Comparison of ENCODE assay signal across 1 cellular context in the genomic region with DNA sequence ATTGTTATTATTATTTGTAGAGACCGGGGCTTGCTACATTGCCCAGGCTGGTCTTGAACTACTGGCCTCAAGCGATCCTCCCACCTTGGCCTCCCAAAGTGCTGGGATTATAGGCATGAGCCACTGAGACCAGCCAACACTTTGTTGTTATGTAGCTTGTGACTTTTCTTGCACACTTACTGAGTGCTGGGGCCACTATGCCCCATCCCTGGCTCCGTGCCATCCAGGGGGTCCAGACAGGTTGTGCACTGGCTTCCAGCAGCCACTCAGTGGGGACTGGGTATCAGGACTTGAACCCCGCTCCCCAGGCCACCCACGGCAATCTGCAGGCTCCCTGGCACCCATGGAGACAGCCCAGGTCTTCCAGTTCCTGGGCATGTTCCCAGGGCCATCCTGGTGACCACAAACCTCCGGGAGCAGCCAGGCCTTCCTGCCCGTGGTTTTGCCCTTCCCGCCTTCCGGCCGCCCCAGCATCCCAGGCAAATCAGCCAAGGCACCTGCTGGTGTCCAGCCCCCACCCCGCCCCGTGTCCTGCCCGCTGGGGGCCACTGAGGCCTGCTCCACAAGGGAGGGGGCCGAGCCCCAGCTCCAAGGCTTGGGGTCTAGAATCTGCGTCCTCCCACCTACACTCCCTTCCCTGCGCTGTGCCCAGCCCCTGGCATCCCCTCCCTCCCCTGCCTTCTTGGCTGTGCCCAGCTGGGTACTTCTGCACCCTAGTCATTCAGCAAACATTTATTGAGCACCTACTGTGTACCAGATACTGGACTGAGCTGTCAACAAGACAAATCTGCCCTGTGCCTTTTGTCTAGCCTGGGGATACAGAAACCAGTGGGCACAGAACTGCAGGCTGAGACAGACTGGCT.
TF ChIP-seq lines count a peak whose summit lies in the region.

No MANE protein-coding gene starts in this region.

TF ChIP-seq in HepG2, 621 proteins besides CTCF, POLR2A, EP300 and RAD21 (continued from another document and continues in another):
- TF ChIP-seq, protein P1, sequence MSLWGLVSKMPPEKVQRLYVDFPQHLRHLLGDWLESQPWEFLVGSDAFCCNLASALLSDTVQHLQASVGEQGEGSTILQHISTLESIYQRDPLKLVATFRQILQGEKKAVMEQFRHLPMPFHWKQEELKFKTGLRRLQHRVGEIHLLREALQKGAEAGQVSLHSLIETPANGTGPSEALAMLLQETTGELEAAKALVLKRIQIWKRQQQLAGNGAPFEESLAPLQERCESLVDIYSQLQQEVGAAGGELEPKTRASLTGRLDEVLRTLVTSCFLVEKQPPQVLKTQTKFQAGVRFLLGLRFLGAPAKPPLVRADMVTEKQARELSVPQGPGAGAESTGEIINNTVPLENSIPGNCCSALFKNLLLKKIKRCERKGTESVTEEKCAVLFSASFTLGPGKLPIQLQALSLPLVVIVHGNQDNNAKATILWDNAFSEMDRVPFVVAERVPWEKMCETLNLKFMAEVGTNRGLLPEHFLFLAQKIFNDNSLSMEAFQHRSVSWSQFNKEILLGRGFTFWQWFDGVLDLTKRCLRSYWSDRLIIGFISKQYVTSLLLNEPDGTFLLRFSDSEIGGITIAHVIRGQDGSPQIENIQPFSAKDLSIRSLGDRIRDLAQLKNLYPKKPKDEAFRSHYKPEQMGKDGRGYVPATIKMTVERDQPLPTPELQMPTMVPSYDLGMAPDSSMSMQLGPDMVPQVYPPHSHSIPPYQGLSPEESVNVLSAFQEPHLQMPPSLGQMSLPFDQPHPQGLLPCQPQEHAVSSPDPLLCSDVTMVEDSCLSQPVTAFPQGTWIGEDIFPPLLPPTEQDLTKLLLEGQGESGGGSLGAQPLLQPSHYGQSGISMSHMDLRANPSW (CRISPR knock-in tag; IDR thresholded peaks at IDR 0.05; ENCODE audit: borderline replicate concordance), result no peak
- peak; percentile 31; the same call in 1 of the 2 replicates for TF ChIP-seq ZFY (CRISPR knock-in tag; IDR thresholded peaks at IDR 0.05)
- TF ChIP-seq TARDBP (CRISPR knock-in tag; IDR thresholded peaks at IDR 0.05), result peak; percentile 60
- no peak for TF ChIP-seq THAP7 (CRISPR knock-in tag; IDR thresholded peaks at IDR 0.05)
- TF ChIP-seq ZNF891 (CRISPR knock-in tag; IDR thresholded peaks at IDR 0.05), result no peak
- TF ChIP-seq ZNF782 (CRISPR knock-in tag; IDR thresholded peaks at IDR 0.05; ENCODE audit: borderline replicate concordance), result no peak
- no peak for TF ChIP-seq MLX (CRISPR knock-in tag; IDR thresholded peaks at IDR 0.05)
- TF ChIP-seq, protein P2, sequence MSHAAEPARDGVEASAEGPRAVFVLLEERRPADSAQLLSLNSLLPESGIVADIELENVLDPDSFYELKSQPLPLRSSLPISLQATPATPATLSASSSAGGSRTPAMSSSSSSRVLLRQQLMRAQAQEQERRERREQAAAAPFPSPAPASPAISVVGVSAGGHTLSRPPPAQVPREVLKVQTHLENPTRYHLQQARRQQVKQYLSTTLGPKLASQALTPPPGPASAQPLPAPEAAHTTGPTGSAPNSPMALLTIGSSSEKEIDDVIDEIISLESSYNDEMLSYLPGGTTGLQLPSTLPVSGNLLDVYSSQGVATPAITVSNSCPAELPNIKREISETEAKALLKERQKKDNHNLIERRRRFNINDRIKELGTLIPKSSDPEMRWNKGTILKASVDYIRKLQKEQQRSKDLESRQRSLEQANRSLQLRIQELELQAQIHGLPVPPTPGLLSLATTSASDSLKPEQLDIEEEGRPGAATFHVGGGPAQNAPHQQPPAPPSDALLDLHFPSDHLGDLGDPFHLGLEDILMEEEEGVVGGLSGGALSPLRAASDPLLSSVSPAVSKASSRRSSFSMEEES (CRISPR knock-in tag; IDR thresholded peaks at IDR 0.05), result no peak; the same call in 1 of the 2 replicates
- no peak for TF ChIP-seq ZUFSP (CRISPR knock-in tag; IDR thresholded peaks at IDR 0.05; ENCODE audit: borderline replicate concordance)
- TF ChIP-seq KAT2B (IDR thresholded peaks at IDR 0.05; ENCODE audit: borderline replicate concordance, low read depth, low read length), result no peak
- no peak for TF ChIP-seq RFX3 (CRISPR knock-in tag; IDR thresholded peaks at IDR 0.05)
- peak; percentile 58; the same call in 1 of the 2 replicates for TF ChIP-seq PITX1 (CRISPR knock-in tag; IDR thresholded peaks at IDR 0.05)
- TF ChIP-seq ZNF687 (CRISPR knock-in tag; IDR thresholded peaks at IDR 0.05), result peak; percentile 85
- TF ChIP-seq ZNF451 (CRISPR knock-in tag; IDR thresholded peaks at IDR 0.05), result 0 out of 2 replicates have a peak, but pooled peaks have one; percentile 72
- TF ChIP-seq PLRG1 (conservative IDR thresholded peaks at IDR 0.05), result no peak
- TF ChIP-seq ZNF44 (CRISPR knock-in tag; IDR thresholded peaks at IDR 0.05), result no peak
- TF ChIP-seq THAP11 (CRISPR knock-in tag; IDR thresholded peaks at IDR 0.05), result no peak
- TF ChIP-seq, protein P3, sequence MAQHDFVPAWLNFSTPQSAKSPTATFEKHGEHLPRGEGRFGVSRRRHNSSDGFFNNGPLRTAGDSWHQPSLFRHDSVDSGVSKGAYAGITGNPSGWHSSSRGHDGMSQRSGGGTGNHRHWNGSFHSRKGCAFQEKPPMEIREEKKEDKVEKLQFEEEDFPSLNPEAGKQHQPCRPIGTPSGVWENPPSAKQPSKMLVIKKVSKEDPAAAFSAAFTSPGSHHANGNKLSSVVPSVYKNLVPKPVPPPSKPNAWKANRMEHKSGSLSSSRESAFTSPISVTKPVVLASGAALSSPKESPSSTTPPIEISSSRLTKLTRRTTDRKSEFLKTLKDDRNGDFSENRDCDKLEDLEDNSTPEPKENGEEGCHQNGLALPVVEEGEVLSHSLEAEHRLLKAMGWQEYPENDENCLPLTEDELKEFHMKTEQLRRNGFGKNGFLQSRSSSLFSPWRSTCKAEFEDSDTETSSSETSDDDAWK (CRISPR knock-in tag; IDR thresholded peaks at IDR 0.05), result no peak
- no peak for TF ChIP-seq ZNF614 (CRISPR knock-in tag; IDR thresholded peaks at IDR 0.05; ENCODE audit: borderline replicate concordance)
- no peak for TF ChIP-seq HNRNPUL1 (IDR thresholded peaks at IDR 0.05; ENCODE audit: low read depth, low read length)
- no peak for TF ChIP-seq SKI (IDR thresholded peaks at IDR 0.05; ENCODE audit: partially characterized antibody)
- peak; percentile 56; the same call in 1 of the 2 replicates for TF ChIP-seq E2F5 (CRISPR knock-in tag; conservative IDR thresholded peaks at IDR 0.05)
- TF ChIP-seq, protein P4, sequence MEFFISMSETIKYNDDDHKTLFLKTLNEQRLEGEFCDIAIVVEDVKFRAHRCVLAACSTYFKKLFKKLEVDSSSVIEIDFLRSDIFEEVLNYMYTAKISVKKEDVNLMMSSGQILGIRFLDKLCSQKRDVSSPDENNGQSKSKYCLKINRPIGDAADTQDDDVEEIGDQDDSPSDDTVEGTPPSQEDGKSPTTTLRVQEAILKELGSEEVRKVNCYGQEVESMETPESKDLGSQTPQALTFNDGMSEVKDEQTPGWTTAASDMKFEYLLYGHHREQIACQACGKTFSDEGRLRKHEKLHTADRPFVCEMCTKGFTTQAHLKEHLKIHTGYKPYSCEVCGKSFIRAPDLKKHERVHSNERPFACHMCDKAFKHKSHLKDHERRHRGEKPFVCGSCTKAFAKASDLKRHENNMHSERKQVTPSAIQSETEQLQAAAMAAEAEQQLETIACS (CRISPR knock-in tag; IDR thresholded peaks at IDR 0.05), result no peak
- no peak for TF ChIP-seq ZNF17 (CRISPR knock-in tag; IDR thresholded peaks at IDR 0.05)
- no peak; the same call in 1 of the 2 replicates for TF ChIP-seq PHF20 (CRISPR knock-in tag; IDR thresholded peaks at IDR 0.05)
- TF ChIP-seq HMG20B (CRISPR knock-in tag; conservative IDR thresholded peaks at IDR 0.05), result no peak
- TF ChIP-seq CENPX (CRISPR knock-in tag; IDR thresholded peaks at IDR 0.05), result no peak
- no peak for TF ChIP-seq SP4 (CRISPR knock-in tag; IDR thresholded peaks at IDR 0.05)
- no peak for TF ChIP-seq BRF2 (CRISPR knock-in tag; IDR thresholded peaks at IDR 0.05)
- no peak for TF ChIP-seq PAX8 (CRISPR knock-in tag; IDR thresholded peaks at IDR 0.05; ENCODE audit: borderline replicate concordance)
- no peak for TF ChIP-seq KDM3A (CRISPR knock-in tag; IDR thresholded peaks at IDR 0.05; ENCODE audit: low read depth)
- no peak for TF ChIP-seq ZNF282 (IDR thresholded peaks at IDR 0.05; ENCODE audit: partially characterized antibody)
- 0 out of 2 replicates have a peak, but pooled peaks have one; percentile 3 for TF ChIP-seq CEBPG (CRISPR knock-in tag; IDR thresholded peaks at IDR 0.05)
- no peak for TF ChIP-seq U2AF2 (IDR thresholded peaks at IDR 0.05; ENCODE audit: low read depth, low read length)
- no peak for TF ChIP-seq NPAS2 (CRISPR knock-in tag; IDR thresholded peaks at IDR 0.05; ENCODE audit: borderline replicate concordance)
- 0 out of 2 replicates have a peak, but pooled peaks have one; percentile 35 for TF ChIP-seq IRF9 (CRISPR knock-in tag; IDR thresholded peaks at IDR 0.05; ENCODE audit: borderline replicate concordance)
